8 cellular contexts compared by ENCODE assay signal in the genomic region with DNA sequence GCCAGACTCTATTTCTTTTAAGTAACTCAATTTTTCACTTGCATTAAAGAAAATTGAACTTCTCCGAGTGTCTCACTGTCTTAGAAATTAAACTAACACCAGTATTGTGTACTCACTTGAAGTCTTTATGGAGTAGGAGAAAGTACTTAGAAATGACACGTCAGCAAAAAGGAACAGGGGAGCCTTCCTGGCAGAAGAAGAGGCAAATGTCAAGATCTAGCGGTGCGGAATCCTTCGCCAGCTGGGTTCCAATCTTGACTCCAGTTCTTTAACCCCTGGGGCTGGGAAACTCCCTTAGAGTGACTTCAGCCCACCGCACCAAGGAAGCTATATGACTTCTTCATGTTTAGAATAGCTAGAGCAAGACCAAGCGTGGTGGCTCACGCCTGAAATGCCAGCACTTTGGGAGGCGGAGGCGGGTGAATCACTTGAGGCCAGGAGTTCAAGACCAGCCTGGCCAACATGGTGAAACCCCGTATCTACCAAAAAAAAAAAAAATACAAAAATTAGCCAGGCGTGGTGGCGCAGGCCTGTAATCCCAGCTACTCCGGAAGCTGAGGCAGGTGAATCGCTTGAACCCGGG. TPM values are rescaled to one million over a fixed set of nuclear protein-coding genes. Genes with fewer than 3 reads are reported as not detected.
A peak's percentile ranks its signal among the peaks of the same experiment; 100 is the strongest.
DNase-seq lines count a peak whose midpoint lies in the region; ATAC-seq and TF ChIP-seq lines count a peak whose summit lies in the region.

No MANE protein-coding gene starts in this region.

- H3K4me1 ChIP-seq in cardiac muscle cell (ENCODE audit: low read depth) (peaks cover 5% of the 10 kb centered on the region), hepatocyte (ENCODE audit: insufficient read depth) (peaks cover 12% of the 10 kb centered on the region)

- peaks cover 38% of the 10 kb centered on the region for H4K20me1 ChIP-seq in hepatocyte (ENCODE audit: insufficient read depth, poor library complexity, severe bottlenecking)

- no peak overlapping the region for H2AFZ ChIP-seq in hepatocyte

- H3K4me3 Mint-ChIP-seq in activated T-helper 1 cell treated with anti-CD3 and anti-CD28 coated beads, Interleukin-12 subunit alpha, Interleukin-12 subunit beta, Interleukin-2, Interleukin-4 antibody, amounts not matched to agents 30 ng/mL and 10 ng/mL and 1 ng/mL, durations not matched to agents 14 hours and 24 hours and 36 hours = peak overlapping the region; percentile 86

- DNase-seq in cardiac muscle cell (ENCODE audit: low read depth in 1 of 2, low spot score in 1 of 2) (peak in 1 of 2 donors; percentile 52), left ventricle myocardium superior (no peak), hepatocyte (ENCODE audit: low spot score) (peak; percentile 43), NCI-H2107 (lab: John Stamatoyannopoulos, UW) (no peak), HPDE6-E6E7 (ENCODE audit: extremely low spot score) (no peak)
- DNase-seq in activated T-helper 1 cell treated with anti-CD3 and anti-CD28 coated beads, Interleukin-12 subunit alpha, Interleukin-12 subunit beta, Interleukin-2, Interleukin-4 antibody, amounts not matched to agents 30 ng/mL and 10 ng/mL and 1 ng/mL, durations not matched to agents 14 hours and 24 hours and 36 hours (ENCODE audit: low spot score) = peak; percentile 15
- DNase-seq in stimulated activated CD4-positive, alpha-beta T cell treated with anti-CD3 and anti-CD28 coated beads, Interleukin-15, amount 100 ng/mL, for 24 hours = peak; percentile 57

- H3K79me2 ChIP-seq in hepatocyte = peaks cover 78% of the 10 kb centered on the region

- no peaks in the 10 kb centered on the region for H3K9me2 ChIP-seq in hepatocyte (replicated peaks; ENCODE audit: insufficient read depth)

- H3K4me2 ChIP-seq in hepatocyte = peak overlapping the region; percentile 73

- H3K9me3 Mint-ChIP-seq in activated T-helper 1 cell treated with anti-CD3 and anti-CD28 coated beads, Interleukin-12 subunit alpha, Interleukin-12 subunit beta, Interleukin-2, Interleukin-4 antibody, amounts not matched to agents 30 ng/mL and 10 ng/mL and 1 ng/mL, durations not matched to agents 14 hours and 24 hours and 36 hours = peaks cover 7% of the 10 kb centered on the region

- H3K27ac Mint-ChIP-seq in activated T-helper 1 cell treated with anti-CD3 and anti-CD28 coated beads, Interleukin-12 subunit alpha, Interleukin-12 subunit beta, Interleukin-2, Interleukin-4 antibody, amounts not matched to agents 30 ng/mL and 10 ng/mL and 1 ng/mL, durations not matched to agents 14 hours and 24 hours and 36 hours = peak overlapping the region; percentile 97

- intact Hi-C loops in left ventricle myocardium superior (cut with micrococcal nuclease) = no loop called here
- intact Hi-C loops in activated T-helper 1 cell treated with anti-CD3 and anti-CD28 coated beads, Interleukin-12 subunit alpha, Interleukin-12 subunit beta, Interleukin-2, Interleukin-4 antibody, amounts not matched to agents 30 ng/mL and 10 ng/mL and 1 ng/mL, durations not matched to agents 14 hours and 24 hours and 36 hours (cut with micrococcal nuclease) = loop anchor here (5.0 kb wide), 1 partner anchor 1023 kb away; no protein-coding TSS in a partner anchor

- H3K36me3 Mint-ChIP-seq in activated T-helper 1 cell treated with anti-CD3 and anti-CD28 coated beads, Interleukin-12 subunit alpha, Interleukin-12 subunit beta, Interleukin-2, Interleukin-4 antibody, amounts not matched to agents 30 ng/mL and 10 ng/mL and 1 ng/mL, durations not matched to agents 14 hours and 24 hours and 36 hours (ENCODE audit: low read depth) = peaks cover 32% of the 10 kb centered on the region

- TF ChIP-seq CTCF in cardiac muscle cell (IDR thresholded peaks at IDR 0.05; ENCODE audit: low read depth, low read length) = no peak
- no peak for TF ChIP-seq CTCF in hepatocyte (IDR thresholded peaks at IDR 0.05; ENCODE audit: poor library complexity)

- H3K9me3 ChIP-seq in cardiac muscle cell (ENCODE audit: low read depth) (no peaks in the 10 kb centered on the region), hepatocyte (ENCODE audit: low read depth) (no peaks in the 10 kb centered on the region)

- ATAC-seq in left ventricle myocardium superior = no peak
- no peak for ATAC-seq in HG02885 (IDR thresholded peaks at IDR 0.05; ENCODE audit: poor library complexity, unreplicated experiment)

- H3K27me3 Mint-ChIP-seq in activated T-helper 1 cell treated with anti-CD3 and anti-CD28 coated beads, Interleukin-12 subunit alpha, Interleukin-12 subunit beta, Interleukin-2, Interleukin-4 antibody, amounts not matched to agents 30 ng/mL and 10 ng/mL and 1 ng/mL, durations not matched to agents 14 hours and 24 hours and 36 hours (ENCODE audit: insufficient read depth) = no peaks in the 10 kb centered on the region

- peak overlapping the region; percentile 73 for H3K4me3 ChIP-seq in cardiac muscle cell
- H3K4me3 ChIP-seq in hepatocyte = peak overlapping the region; percentile 60

- peaks cover 50% of the 10 kb centered on the region for H3K4me1 Mint-ChIP-seq in activated T-helper 1 cell treated with anti-CD3 and anti-CD28 coated beads, Interleukin-12 subunit alpha, Interleukin-12 subunit beta, Interleukin-2, Interleukin-4 antibody, amounts not matched to agents 30 ng/mL and 10 ng/mL and 1 ng/mL, durations not matched to agents 14 hours and 24 hours and 36 hours (ENCODE audit: low read depth)

- H3K27me3 ChIP-seq in cardiac muscle cell (no peaks in the 10 kb centered on the region), hepatocyte (no peaks in the 10 kb centered on the region)

- peak overlapping the region; percentile 94 for H3K27ac ChIP-seq in cardiac muscle cell
- peak overlapping the region; percentile 90 for H3K27ac ChIP-seq in hepatocyte

- H3K36me3 ChIP-seq in cardiac muscle cell (no peaks in the 10 kb centered on the region), hepatocyte (replicated peaks; ENCODE audit: insufficient read depth, low read depth) (no peaks in the 10 kb centered on the region)

- 30% methylated on average over 15 of the region's 16 CpGs for WGBS in hepatocyte (ENCODE audit: low lambda C conversion rate, missing lambda C conversion rate)

RNA-seq across cellular contexts. Expression of gene WBP11, which starts 34.4 kb away (rescaled TPM):
- 24.5 and 28.2 TPM in 2 replicates for total RNA-seq in cardiac muscle cell
- 67.7 and 80.8 TPM in 2 replicates for polyA plus RNA-seq in cardiac muscle cell
- total RNA-seq in left ventricle myocardium superior = 51.5 TPM
- total RNA-seq in activated T-helper 1 cell treated with anti-CD3 and anti-CD28 coated beads, Interleukin-12 subunit alpha, Interleukin-12 subunit beta, Interleukin-2, Interleukin-4 antibody, amounts not matched to agents 30 ng/mL and 10 ng/mL and 1 ng/mL, durations not matched to agents 14 hours and 24 hours and 36 hours = 128 and 142 TPM in 2 replicates
- 22.8 and 26.6 TPM in 2 replicates for total RNA-seq in hepatocyte
- 39.3 and 54.2 TPM in 2 replicates for polyA plus RNA-seq in hepatocyte

RNA-seq across cellular contexts. Expression of gene C12orf60, which starts 34.6 kb away (rescaled TPM):
- 0.56 and 1.0 TPM in 2 replicates for total RNA-seq in cardiac muscle cell
- 1.7 and 3.2 TPM in 2 replicates for polyA plus RNA-seq in cardiac muscle cell
- total RNA-seq in left ventricle myocardium superior = 1.3 TPM
- 2.1 and 2.2 TPM in 2 replicates for total RNA-seq in activated T-helper 1 cell treated with anti-CD3 and anti-CD28 coated beads, Interleukin-12 subunit alpha, Interleukin-12 subunit beta, Interleukin-2, Interleukin-4 antibody, amounts not matched to agents 30 ng/mL and 10 ng/mL and 1 ng/mL, durations not matched to agents 14 hours and 24 hours and 36 hours
- 1.5 and 2.3 TPM in 2 replicates for total RNA-seq in hepatocyte
- 0.17 and 2.0 TPM in 2 replicates for polyA plus RNA-seq in hepatocyte

RNA-seq across cellular contexts. Expression of gene SMCO3, which starts 45.1 kb away (rescaled TPM):
- total RNA-seq in cardiac muscle cell = not detected in 2 replicates
- 0.16 and 0.22 TPM in 2 replicates for polyA plus RNA-seq in cardiac muscle cell
- total RNA-seq in left ventricle myocardium superior = 0.20 TPM
- total RNA-seq in activated T-helper 1 cell treated with anti-CD3 and anti-CD28 coated beads, Interleukin-12 subunit alpha, Interleukin-12 subunit beta, Interleukin-2, Interleukin-4 antibody, amounts not matched to agents 30 ng/mL and 10 ng/mL and 1 ng/mL, durations not matched to agents 14 hours and 24 hours and 36 hours = not detected in 2 replicates
- total RNA-seq in hepatocyte = 1.7 and 3.2 TPM in 2 replicates
- 1.4 and 2.9 TPM in 2 replicates for polyA plus RNA-seq in hepatocyte

Comparison
In these comparisons a context has a peak if more than half of its experiments do, and no peak if none do; other contexts are left out.
1. DNase-seq: peak in activated T-helper 1 cell treated with anti-CD3 and anti-CD28 coated beads, Interleukin-12 subunit alpha, Interleukin-12 subunit beta, Interleukin-2, Interleukin-4 antibody, amounts not matched to agents 30 ng/mL and 10 ng/mL and 1 ng/mL, durations not matched to agents 14 hours and 24 hours and 36 hours (single experiment), hepatocyte (single experiment) and stimulated activated CD4-positive, alpha-beta T cell treated with anti-CD3 and anti-CD28 coated beads, Interleukin-15, amount 100 ng/mL, for 24 hours (single experiment); none in left ventricle myocardium superior (single experiment), NCI-H2107 (single experiment) and HPDE6-E6E7 (single experiment).